11 cellular contexts compared by ENCODE assay signal in the genomic region with DNA sequence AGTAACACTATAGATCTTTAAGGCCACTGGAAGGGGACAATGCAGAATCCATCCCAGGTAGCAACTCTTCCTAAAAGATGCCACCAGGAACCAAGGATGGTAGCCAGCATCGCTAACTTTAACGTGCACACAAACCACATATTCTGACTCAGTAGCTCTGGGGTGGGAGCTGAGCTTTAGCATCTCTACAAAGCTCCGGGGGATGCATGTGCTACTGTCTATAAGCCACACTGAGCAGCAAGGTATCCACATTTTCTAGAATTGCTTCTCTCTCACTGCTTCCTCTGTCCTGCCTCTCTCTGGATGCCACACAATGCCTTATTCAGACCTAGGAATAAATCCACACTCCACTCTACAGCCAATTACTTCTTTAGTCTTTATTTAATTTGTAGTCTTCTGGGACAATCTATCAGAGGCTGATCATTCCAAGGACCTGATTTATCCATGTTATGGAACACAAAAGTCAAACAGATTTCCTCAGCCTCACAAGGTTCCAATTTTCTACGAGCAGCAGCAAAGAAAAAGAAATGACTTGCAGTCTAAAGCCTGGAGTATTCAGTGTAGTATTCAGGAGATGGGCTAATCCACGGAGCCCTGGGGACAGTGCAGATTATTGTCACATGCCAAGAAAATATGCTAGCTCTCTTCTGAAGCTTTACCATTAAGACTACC. TPM values are rescaled to one million over a fixed set of nuclear protein-coding genes. Genes with fewer than 3 reads are reported as not detected.
A peak's percentile ranks its signal among the peaks of the same experiment; 100 is the strongest.
DNase-seq lines count a peak whose midpoint lies in the region; ATAC-seq and TF ChIP-seq lines count a peak whose summit lies in the region.
"Had no signal": no experiment of that assay in that cellular context is flagged by ENCODE, and none has a peak within 500 bp of the region (broad histone marks: within the 10 kb centered on the region; RNA-seq: fewer than 3 reads in every experiment).

No MANE protein-coding gene starts in this region.

- H3K79me2 ChIP-seq in Karpas-422 (ENCODE audit: low read length): peaks cover 94% of the 10 kb centered on the region

- H3K27ac Mint-ChIP-seq in CD8-positive, alpha-beta memory T cell: peak overlapping the region in 7 of 8 donors; percentile 65 to 94 (median 87)

- CTCF ChIA-PET in CD8-positive, alpha-beta memory T cell (lab: Charles Lee): interaction anchor here (0.6 to 1.8 kb wide), 10 partner anchors 8 to 183 kb away, joined by 3 to 14 read pairs (median 3); no protein-coding TSS in a partner anchor

- no peaks in the 10 kb centered on the region for H3K36me3 ChIP-seq in CD8-positive, alpha-beta memory T cell (ENCODE audit: insufficient read depth, low read length)
- H3K36me3 ChIP-seq in Karpas-422 (ENCODE audit: insufficient read depth, low read length) (peaks cover 59% of the 10 kb centered on the region), ascending aorta (no peaks in the 10 kb centered on the region)
- H3K36me3 ChIP-seq: neutrophil had no signal

- H3K4me1 Mint-ChIP-seq in CD8-positive, alpha-beta memory T cell: peaks cover 65 to 87% (median 82%) of the 10 kb centered on the region in 3 donors

- H3K27me3 ChIP-seq in CD8-positive, alpha-beta memory T cell (ENCODE audit: insufficient read depth, low read length, poor library complexity, severe bottlenecking): no peaks in the 10 kb centered on the region
- no peaks in the 10 kb centered on the region for H3K27me3 ChIP-seq in Karpas-422 (ENCODE audit: low read length)
- H3K27me3 ChIP-seq in ascending aorta: no peaks in the 10 kb centered on the region

- peaks cover 50% of the 10 kb centered on the region for H3K4me1 ChIP-seq in CD8-positive, alpha-beta memory T cell (ENCODE audit: insufficient read depth, low read length)
- H3K4me1 ChIP-seq in Karpas-422 (ENCODE audit: low read length) (peaks cover 64% of the 10 kb centered on the region), ascending aorta (peaks cover 5 to 21% of the 10 kb centered on the region in 2 donors)

- no peaks in the 10 kb centered on the region for H3K9me3 ChIP-seq in CD8-positive, alpha-beta memory T cell (ENCODE audit: low read length)
- no peaks in the 10 kb centered on the region for H3K9me3 ChIP-seq in Karpas-422 (ENCODE audit: low read length)
- H3K9me3 ChIP-seq in ascending aorta: no peaks in the 10 kb centered on the region
- H3K9me3 ChIP-seq: neutrophil had no signal

- no peak for ATAC-seq in HG02938 (IDR thresholded peaks at IDR 0.05; ENCODE audit: unreplicated experiment)

- H3K9me3 Mint-ChIP-seq in CD8-positive, alpha-beta memory T cell: no peaks in the 10 kb centered on the region

- POLR2A ChIA-PET in CD8-positive, alpha-beta memory T cell (lab: Charles Lee): interaction anchor here (0.5 to 1.1 kb wide), 3 partner anchors 13 to 105 kb away, joined by 3 to 4 read pairs (median 3); no protein-coding TSS in a partner anchor

- peak overlapping the region; percentile 46 for H3K4me3 ChIP-seq in CD8-positive, alpha-beta memory T cell (ENCODE audit: low read length)
- peak overlapping the region; percentile 90 for H3K4me3 ChIP-seq in Karpas-422 (ENCODE audit: low read length)
- peak overlapping the region in 1 of 2 donors; percentile 68 for H3K4me3 ChIP-seq in ascending aorta

- no peak overlapping the region for H2AFZ ChIP-seq in Karpas-422 (ENCODE audit: low read length)

- H3K27ac ChIP-seq in CD8-positive, alpha-beta memory T cell (ENCODE audit: low read depth, low read length): no peak overlapping the region
- H3K27ac ChIP-seq in Karpas-422 (ENCODE audit: low read length) (peak overlapping the region; percentile 88), ascending aorta (peak overlapping the region; percentile 13 to 17)
- H3K27ac ChIP-seq: neutrophil had no signal

- intact Hi-C loops in ascending aorta (cut with DNase I): loop anchor here (5.0 kb wide), 1 partner anchor 168 kb away; no protein-coding TSS in a partner anchor

- TF ChIP-seq CTCF in ascending aorta (IDR thresholded peaks at IDR 0.05): no peak

- H3K36me3 Mint-ChIP-seq in CD8-positive, alpha-beta memory T cell: peaks cover 0 to 18% (median 6%) of the 10 kb centered on the region in 3 donors

- no peaks in the 10 kb centered on the region for H3K9me2 ChIP-seq in Karpas-422 (replicated peaks; ENCODE audit: insufficient read depth, low read length)

- peak overlapping the region; percentile 90 for H3K9ac ChIP-seq in Karpas-422 (ENCODE audit: low read length)

- H4K20me1 ChIP-seq in Karpas-422 (ENCODE audit: insufficient read depth, low read depth, low read length): peaks cover 75% of the 10 kb centered on the region

- H3K4me3 Mint-ChIP-seq in CD8-positive, alpha-beta memory T cell: peak overlapping the region; percentile 48 to 100 (median 74)

- DNase-seq in CD8-positive, alpha-beta memory T cell: no peak
- DNase-seq in Karpas-422: peak; percentile 63
- no peak for DNase-seq in ascending aorta (ENCODE audit: low spot score in 2 of 2)
- DNase-seq in pons (ENCODE audit: low spot score): peak; percentile 79
- no peak for DNase-seq in germinal center (ENCODE audit: low spot score)
- DNase-seq in HT-29 (ENCODE audit: low spot score): no peak
- no peak for DNase-seq in kidney glomerular epithelial cell (lab: John Stamatoyannopoulos, UW)
- DNase-seq: GOT3; stimulated activated CD4-positive, alpha-beta T cell treated with anti-CD3 and anti-CD28 coated beads, Interleukin-1b, Interleukin-23, amount 100 ng/mL, for 48 hours had no signal

- peak overlapping the region; percentile 93 for H3K4me2 ChIP-seq in Karpas-422 (ENCODE audit: low read depth, low read length, poor library complexity, severe bottlenecking)

- H3K27me3 Mint-ChIP-seq in CD8-positive, alpha-beta memory T cell: no peaks in the 10 kb centered on the region

RNA-seq across cellular contexts. Expression of a gene that starts 4.4 kb away (rescaled TPM):
- 10 to 100 TPM; 58.9 to 60.5 TPM for total RNA-seq in CD8-positive, alpha-beta memory T cell
- polyA plus RNA-seq in CD8-positive, alpha-beta memory T cell: 29.8 TPM
- total RNA-seq in Karpas-422 (2014; rRNA removed; shearing (Covaris generic); ENCODE audit: low replicate concordance): 263 and 271 TPM in 2 replicates
- 20.5 TPM for total RNA-seq in ascending aorta
- total RNA-seq in HT-29 (2014; rRNA removed; shearing (Covaris generic)): 0.05 and 0.36 TPM in 2 replicates

RNA-seq across cellular contexts. Expression of a gene that starts 51.9 kb away (rescaled TPM):
- 10 to 100 TPM; 52.1 to 55.3 TPM for total RNA-seq in CD8-positive, alpha-beta memory T cell
- polyA plus RNA-seq in CD8-positive, alpha-beta memory T cell: 103 TPM
- 56.8 and 64.4 TPM in 2 replicates for total RNA-seq in Karpas-422 (2014; rRNA removed; shearing (Covaris generic); ENCODE audit: low replicate concordance)
- total RNA-seq in ascending aorta: 208 TPM
- 24.1 and 31.3 TPM in 2 replicates for total RNA-seq in HT-29 (2014; rRNA removed; shearing (Covaris generic))

Comparison
In these comparisons a context has a peak if more than half of its experiments do, and no peak if none do; other contexts are left out.
1. DNase-seq: peak in Karpas-422 (single experiment) and pons (single experiment); none in CD8-positive, alpha-beta memory T cell (0 of 5), ascending aorta (0 of 2), germinal center (single experiment), HT-29 (single experiment) and kidney glomerular epithelial cell (single experiment).
2. RNA of a gene that starts 4.4 kb away (total RNA-seq): 263 to 271 TPM in Karpas-422, 58.9 to 60.5 TPM in CD8-positive, alpha-beta memory T cell and 20.5 TPM in ascending aorta (single experiment); 0.05 to 0.36 TPM in HT-29; every median in the first group is over 10 times any median in the second.